ENCODE assay signal across 13 cellular contexts in the genomic region with DNA sequence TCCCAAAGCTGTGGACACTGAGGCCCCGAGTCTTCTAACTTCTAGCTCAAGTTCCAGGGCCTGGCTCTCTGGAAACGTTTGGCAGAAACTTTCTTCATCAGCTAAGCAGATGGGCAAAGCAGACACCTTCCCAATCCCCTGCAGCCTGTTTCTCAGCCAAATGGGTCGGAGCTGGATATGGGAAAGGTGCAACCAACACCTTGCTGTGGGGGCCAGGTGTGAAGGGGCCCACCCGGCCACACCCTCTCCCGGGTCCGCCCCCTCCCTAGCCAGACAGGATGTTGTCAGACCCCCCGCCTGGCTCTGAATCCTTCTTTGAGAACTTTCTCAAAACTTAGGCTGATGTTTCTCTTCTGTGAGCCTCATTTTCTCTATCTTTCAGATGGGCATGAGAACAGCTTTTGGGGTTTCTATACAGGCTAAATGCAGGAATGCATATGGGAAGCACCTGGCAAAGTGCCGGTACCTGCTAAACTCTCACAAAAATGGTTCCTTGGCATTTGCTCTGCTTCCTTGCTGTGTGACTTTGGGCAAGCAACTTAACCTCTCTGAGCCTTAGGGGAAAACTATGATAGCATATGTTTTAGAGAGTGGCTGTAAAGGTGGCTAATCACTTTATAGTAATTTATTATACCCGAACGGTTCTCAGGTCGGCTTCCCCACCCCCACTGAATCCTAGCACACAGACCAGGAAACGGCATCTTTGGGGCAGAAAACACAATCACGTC. TPM values are rescaled to one million over a fixed set of nuclear protein-coding genes. Genes with fewer than 3 reads are reported as not detected.
DNase-seq lines count a peak whose midpoint lies in the region; ATAC-seq and TF ChIP-seq lines count a peak whose summit lies in the region.
"Had no signal": no experiment of that assay in that cellular context is flagged by ENCODE, and none has a peak within 500 bp of the region (broad histone marks: within the 10 kb centered on the region; RNA-seq: fewer than 3 reads in every experiment).

No MANE protein-coding gene starts in this region.

- H3K4me2 ChIP-seq in OCI-LY1 (ENCODE audit: low read length) (peak overlapping the region; percentile 22; the same call in 1 of the 2 replicates), fibroblast of lung (ENCODE audit: extremely low read depth, insufficient read depth, low read length) (peak overlapping the region; percentile 97)

- peak overlapping the region; percentile 91 for H3K4me3 Mint-ChIP-seq in osteocyte (ENCODE audit: unreplicated experiment)

- H3K9me3 Mint-ChIP-seq in osteocyte (ENCODE audit: unreplicated experiment) = no peaks in the 10 kb centered on the region

- POLR2A ChIA-PET in AG04450 (lab: Yijun Ruan, JAX) = interaction anchor here (0.5 to 4.9 kb wide), 10 partner anchors 17 to 397 kb away, joined by 3 to 38 read pairs (median 4); no protein-coding TSS in a partner anchor

- CTCF ChIA-PET in AG04450 (lab: Charles Lee) = interaction anchor here (1.2 to 13.9 kb wide), 2 partner anchors 88 to 194 kb away, joined by 4 to 419 read pairs; no protein-coding TSS in a partner anchor

- H2AFZ ChIP-seq in OCI-LY1 (ENCODE audit: low read length) (no peak overlapping the region), fibroblast of lung (ENCODE audit: low read length) (no peak overlapping the region)

- H3K27ac ChIP-seq in AG04450 (ENCODE audit: low read depth, low read length) (peak overlapping the region; percentile 39), OCI-LY1 (ENCODE audit: low read depth, low read length, poor library complexity, severe bottlenecking) (no peak overlapping the region), fibroblast of lung (ENCODE audit: insufficient read depth, low read length) (peak overlapping the region; percentile 54)
- H3K27ac ChIP-seq: body of pancreas had no signal

- H3K9me3 ChIP-seq in AG04450 (ENCODE audit: control insufficient read depth, insufficient read depth, low read length) (no peaks in the 10 kb centered on the region; the same call in 1 of the 2 replicates), OCI-LY1 (ENCODE audit: low read length) (no peaks in the 10 kb centered on the region), fibroblast of lung (ENCODE audit: control insufficient read depth, insufficient read depth, low read depth, low read length) (no peaks in the 10 kb centered on the region)
- H3K9me3 ChIP-seq: body of pancreas had no signal

- peak overlapping the region; percentile 81 for H3K27ac Mint-ChIP-seq in osteocyte (ENCODE audit: unreplicated experiment)
- H3K27ac Mint-ChIP-seq: activated CD8-positive, alpha-beta T cell treated with anti-CD3 and anti-CD28 coated beads, Interleukin-2, amount 10 ng/mL, durations not matched to agents 7 days and 5 days had no signal

- no peak for TF ChIP-seq CTCF in AG04450 (IDR thresholded peaks at IDR 0.05; ENCODE audit: low read depth, low read length)
- no peak for TF ChIP-seq CTCF in OCI-LY1 (IDR thresholded peaks at IDR 0.05; ENCODE audit: low read length)
- no peak for TF ChIP-seq CTCF in fibroblast of lung (conservative IDR thresholded peaks at IDR 0.05 in 1 of 2, IDR thresholded peaks at IDR 0.05 in 1 of 2; ENCODE audit: low read depth in 1 of 2, low read length in 2 of 2)
- no peak for TF ChIP-seq CTCF in osteocyte (IDR thresholded peaks at IDR 0.05)

- peaks cover 32% of the 10 kb centered on the region for H3K4me1 ChIP-seq in OCI-LY1 (ENCODE audit: insufficient read depth, low read length, severe bottlenecking)
- H3K4me1 ChIP-seq in fibroblast of lung (ENCODE audit: control insufficient read depth, extremely low read depth, insufficient read depth, low read length) = peaks cover 30% of the 10 kb centered on the region

- H3K27me3 ChIP-seq in AG04450 (ENCODE audit: control insufficient read depth, insufficient read depth, low read length) (peaks cover 6% of the 10 kb centered on the region), OCI-LY1 (ENCODE audit: insufficient read depth, low read length) (no peaks in the 10 kb centered on the region; the same call in 1 of the 2 replicates), fibroblast of lung (ENCODE audit: control insufficient read depth, insufficient read depth, low read length) (no peaks in the 10 kb centered on the region)
- H3K27me3 ChIP-seq: body of pancreas had no signal

- H3K9ac ChIP-seq in OCI-LY1 (ENCODE audit: low read length) (no peak overlapping the region), fibroblast of lung (ENCODE audit: insufficient read depth, low read length) (peak overlapping the region; percentile 91)

- H3F3A ChIP-seq in OCI-LY1 (ENCODE audit: insufficient read depth, low read length) = no peaks in the 10 kb centered on the region

- H4K20me1 ChIP-seq in OCI-LY1 (ENCODE audit: insufficient read depth, low read length) (no peaks in the 10 kb centered on the region), fibroblast of lung (ENCODE audit: control insufficient read depth, extremely low read depth, insufficient read depth, low read length) (no peaks in the 10 kb centered on the region)

- peaks cover 75% of the 10 kb centered on the region for H3K4me1 Mint-ChIP-seq in osteocyte (ENCODE audit: unreplicated experiment)

- H3K79me2 ChIP-seq in OCI-LY1 (ENCODE audit: insufficient read depth, low read length) = no peaks in the 10 kb centered on the region
- peaks cover 35% of the 10 kb centered on the region for H3K79me2 ChIP-seq in fibroblast of lung (ENCODE audit: control insufficient read depth, insufficient read depth, low read length)

- H3K36me3 Mint-ChIP-seq in osteocyte (ENCODE audit: unreplicated experiment) = peaks cover 37% of the 10 kb centered on the region

- no peaks in the 10 kb centered on the region for H3K27me3 Mint-ChIP-seq in osteocyte (ENCODE audit: unreplicated experiment)

- H3K36me3 ChIP-seq in OCI-LY1 (ENCODE audit: insufficient read depth, low read length) (no peaks in the 10 kb centered on the region), fibroblast of lung (ENCODE audit: control insufficient read depth, insufficient read depth, low read length) (peaks cover 10% of the 10 kb centered on the region)

- ATAC-seq in HG02973 (IDR thresholded peaks at IDR 0.05; ENCODE audit: unreplicated experiment) = no peak
- no peak for ATAC-seq in GM18519 (IDR thresholded peaks at IDR 0.05; ENCODE audit: low FRiP score, unreplicated experiment)
- no peak for ATAC-seq in HG03139 (IDR thresholded peaks at IDR 0.05; ENCODE audit: unreplicated experiment)
- ATAC-seq: activated CD8-positive, alpha-beta T cell treated with anti-CD3 and anti-CD28 coated beads, Interleukin-2, amount 10 ng/mL, durations not matched to agents 7 days and 5 days; body of pancreas had no signal

- H3K9me2 ChIP-seq in OCI-LY1 (ENCODE audit: low read depth, low read length) = no peaks in the 10 kb centered on the region

- H3K4me3 ChIP-seq in AG04450 (ENCODE audit: low read depth, low read length) = peak overlapping the region; percentile 93
- H3K4me3 ChIP-seq in OCI-LY1 (ENCODE audit: low read depth, low read length, poor library complexity, severe bottlenecking) = no peak overlapping the region
- peak overlapping the region; percentile 71 to 95 (median 90) for H3K4me3 ChIP-seq in fibroblast of lung (replicated peaks in 1 of 4; ENCODE audit: control extremely low read depth in 1 of 4, insufficient read depth in 1 of 4, low read depth in 3 of 4, low read length in 4 of 4)
- H3K4me3 ChIP-seq: body of pancreas had no signal

- DNase-seq in AG04450 (ENCODE audit: low read depth, low spot score) (no peak), fibroblast of lung (ENCODE audit: low read depth in 2 of 2) (no peak), osteocyte (ENCODE audit: extremely low spot score, unreplicated experiment) (no peak), LoVo (ENCODE audit: low spot score) (no peak)
- DNase-seq: activated CD8-positive, alpha-beta T cell treated with anti-CD3 and anti-CD28 coated beads, Interleukin-2, amount 10 ng/mL, durations not matched to agents 7 days and 5 days; DMS53; NCI-H2081; retina had no signal

RNA-seq across cellular contexts. Expression of a gene that starts 1.8 kb away (rescaled TPM):
- polyA plus RNA-seq in AG04450 (2011; rRNA removed) (2.3 and 3.5 TPM in 2 replicates), fibroblast of lung (1.4 and 1.8 TPM in 2 replicates)
- 1.7 and 3.2 TPM in 2 replicates for polyA minus RNA-seq in AG04450 (2011; rRNA and poly(A)+ RNA removed)
- total RNA-seq in fibroblast of lung (0.26 and 0.66 TPM in 2 replicates), osteocyte (13.0 and 13.4 TPM in 2 replicates)
- 5.0 and 6.8 TPM in 2 replicates for polyA plus RNA-seq in fibroblast of lung (2012)
- polyA minus RNA-seq in fibroblast of lung (ENCODE audit: low replicate concordance) = 5.1 and 6.5 TPM in 2 replicates

RNA-seq across cellular contexts. Expression of a gene that starts 48.4 kb away (rescaled TPM):
- 69.6 and 87.4 TPM in 2 replicates for polyA plus RNA-seq in AG04450 (2011; rRNA removed)
- 61.3 and 72.9 TPM in 2 replicates for polyA minus RNA-seq in AG04450 (2011; rRNA and poly(A)+ RNA removed)
- 50.3 and 65.2 TPM in 2 replicates for total RNA-seq in fibroblast of lung
- polyA plus RNA-seq in fibroblast of lung = 70.2 and 93.9 TPM in 2 replicates
- 57.8 and 75.8 TPM in 2 replicates for polyA plus RNA-seq in fibroblast of lung (2012)
- polyA minus RNA-seq in fibroblast of lung (ENCODE audit: low replicate concordance) = 53.6 and 77.4 TPM in 2 replicates
- total RNA-seq in osteocyte = 64.9 and 65.1 TPM in 2 replicates
